20 cellular contexts compared by ENCODE assay signal in the genomic region with DNA sequence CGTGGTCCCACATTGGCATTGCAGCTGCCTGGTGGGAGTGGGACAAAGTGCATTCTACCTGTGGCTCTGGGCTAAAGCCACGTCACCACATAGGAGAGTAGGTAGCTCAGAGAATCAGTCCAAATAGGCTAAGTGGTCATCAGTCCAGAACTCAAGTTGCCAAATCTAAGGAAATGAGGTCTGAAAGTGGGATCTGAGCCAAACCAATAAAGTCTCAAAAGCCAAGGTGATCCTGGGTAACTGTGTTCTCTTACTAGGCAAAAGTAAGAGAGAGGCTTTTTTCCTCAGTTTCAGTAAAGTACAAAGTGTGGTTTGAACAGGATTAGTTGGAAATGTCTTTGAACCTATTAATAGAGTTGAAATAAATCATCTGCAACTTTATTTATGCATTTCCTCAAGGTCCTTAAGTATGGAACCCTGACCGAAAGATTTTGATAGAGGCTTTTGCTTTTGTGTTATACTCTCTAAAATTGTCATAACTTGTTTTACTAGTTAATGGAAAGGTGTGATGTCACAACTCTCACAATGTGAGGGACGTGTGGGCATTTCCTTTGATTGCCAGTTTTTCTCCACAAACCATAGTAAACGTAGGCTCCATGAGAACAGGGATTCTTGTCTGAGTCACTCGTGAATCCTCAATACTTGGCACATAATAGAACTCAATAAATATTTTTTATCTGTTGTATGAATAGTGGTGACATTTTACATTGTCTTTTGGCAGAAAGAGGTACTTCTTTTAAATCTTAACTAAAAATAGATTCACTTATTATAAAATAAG.
DNase-seq lines count a peak whose midpoint lies in the region; ATAC-seq, FAIRE-seq and TF ChIP-seq lines count a peak whose summit lies in the region.
"Had no signal": no experiment of that assay in that cellular context is flagged by ENCODE, and none has a peak within 500 bp of the region (broad histone marks: within the 10 kb centered on the region; RNA-seq: fewer than 3 reads in every experiment).

No MANE protein-coding gene starts in this region.

- DNase-seq in HepG2 (ENCODE audit: low spot score) (no peak), right lobe of liver (no peak), mammary epithelial cell (peak; percentile 86), foreskin fibroblast (peak; percentile 7 to 15), HT-29 (ENCODE audit: low spot score) (no peak)
- no peak for DNase-seq in stimulated activated CD4-positive, alpha-beta T cell treated with anti-CD3 and anti-CD28 coated beads, Interleukin-15, amount 100 ng/mL, for 24 hours
- DNase-seq: AML-193, Caco-2, IMR-90, Kasumi-1, MV-4-11, NCI-H1417 treated with DMSO at 0.1 percent for 48 hours, NCI-H2029, NCI-H2171 treated with DMSO at 0.1 percent for 48 hours, NCI-H774, Peyer's patch, SIG-M5 had no signal

- H3K36me3 ChIP-seq in HepG2 (replicated peaks in 1 of 2; ENCODE audit: control insufficient read depth in 1 of 2, insufficient read depth in 2 of 2, low read length in 2 of 2) (no peaks in the 10 kb centered on the region), right lobe of liver (no peaks in the 10 kb centered on the region), mammary epithelial cell (ENCODE audit: insufficient read depth, low read length) (no peaks in the 10 kb centered on the region)
- H3K36me3 ChIP-seq: Peyer's patch had no signal

- peaks cover 11% of the 10 kb centered on the region for H3K4me1 ChIP-seq in HepG2 (ENCODE audit: insufficient read depth, low read length)
- H3K4me1 ChIP-seq in right lobe of liver, result no peaks in the 10 kb centered on the region
- H3K4me1 ChIP-seq in mammary epithelial cell (ENCODE audit: insufficient read depth, low read length), result peaks cover 30% of the 10 kb centered on the region
- H3K4me1 ChIP-seq: A549, Peyer's patch had no signal

- TF ChIP-seq CTCF in HepG2 (CRISPR knock-in tag; IDR thresholded peaks at IDR 0.05), result no peak
- TF ChIP-seq CTCF in right lobe of liver (IDR thresholded peaks at IDR 0.05), result no peak
- TF ChIP-seq CTCF in mammary epithelial cell (conservative IDR thresholded peaks at IDR 0.05 in 1 of 2, IDR thresholded peaks at IDR 0.05 in 1 of 2; ENCODE audit: extremely low read depth in 1 of 2, insufficient read depth in 1 of 2, low read depth in 1 of 2, low read length in 2 of 2), result no peak
- no peak for TF ChIP-seq CTCF in foreskin fibroblast (IDR thresholded peaks at IDR 0.05; ENCODE audit: low read depth, low read length)

- CTCF ChIA-PET in HepG2 (lab: Yijun Ruan, JAX; ENCODE audit: low intra/inter-chr PET ratio, low total read pairs) (no interaction called here), mammary epithelial cell (lab: Charles Lee; ENCODE audit: low non-redundant PET) (no interaction called here)

- dilution Hi-C loops in mammary epithelial cell (cut with HindIII; ENCODE audit: low sequenced_read_pairs), result no loop called here

- ATAC-seq in HepG2 (no peak), right lobe of liver (no peak), GM18870 (IDR thresholded peaks at IDR 0.05; ENCODE audit: unreplicated experiment) (no peak), HG03025 (IDR thresholded peaks at IDR 0.05; ENCODE audit: low FRiP score, unreplicated experiment) (no peak)
- ATAC-seq: A549 had no signal

- in situ Hi-C loops in HepG2 (cut with HindIII; ENCODE audit: extremely low pct_ligation_motif_present, low pct_unique_long_range_greater_than_20kb) (no loop called here), mammary epithelial cell (cut with MboI; ENCODE audit: low sequenced_read_pairs in 2 of 2) (no loop called here)

- intact Hi-C loops in HepG2 (cut with micrococcal nuclease; ENCODE audit: unreplicated experiment), result no loop called here
- intact Hi-C loops in right lobe of liver (cut with DNase I), result no loop called here
- intact Hi-C loops in mammary epithelial cell (cut with micrococcal nuclease), result no loop called here

- TF ChIP-seq EP300 in HepG2 (IDR thresholded peaks at IDR 0.05; ENCODE audit: low read depth in 2 of 2, low read length in 2 of 2) (no peak), HepG2 (CRISPR knock-in tag; IDR thresholded peaks at IDR 0.05; ENCODE audit: borderline replicate concordance) (no peak)

- H3K4me2 ChIP-seq in HepG2 (ENCODE audit: low read depth, low read length) (no peak overlapping the region), mammary epithelial cell (ENCODE audit: insufficient read depth, low read depth, low read length) (peak overlapping the region; percentile 60)
- H3K4me2 ChIP-seq: A549 had no signal

- no peaks in the 10 kb centered on the region for H4K20me1 ChIP-seq in HepG2 (ENCODE audit: insufficient read depth, low read length)
- no peaks in the 10 kb centered on the region for H4K20me1 ChIP-seq in mammary epithelial cell (ENCODE audit: insufficient read depth, low read length)

- H3K9me3 ChIP-seq in HepG2 (ENCODE audit: low read length) (no peaks in the 10 kb centered on the region), right lobe of liver (no peaks in the 10 kb centered on the region), mammary epithelial cell (replicated peaks; ENCODE audit: insufficient read depth, low read length) (no peaks in the 10 kb centered on the region)
- H3K9me3 ChIP-seq: A549, Caco-2, Peyer's patch had no signal

- BruUV-seq in HepG2 (replicated peaks; lab: Mats Ljungman, UMichigan) (no TSS peak), mammary epithelial cell (replicated peaks; lab: Mats Ljungman, UMichigan) (no TSS peak)

- WGBS in HepG2 (ENCODE audit: low lambda C conversion rate), result 20% methylated on average over 6 of the region's 6 CpGs
- 68% methylated on average over 6 of the region's 6 CpGs for WGBS in right lobe of liver (ENCODE audit: insufficient coverage, low coverage, low lambda C conversion rate, missing lambda C conversion rate)
- 6% methylated on average over 4 of the region's 6 CpGs for WGBS in mammary epithelial cell (ENCODE audit: low coverage, missing lambda C conversion rate)

- H3K9ac ChIP-seq in HepG2 (ENCODE audit: insufficient read depth, low read depth, low read length), result no peak overlapping the region
- H3K9ac ChIP-seq in mammary epithelial cell (ENCODE audit: insufficient read depth, low read length), result no peak overlapping the region

- TF ChIP-seq RAD21 in HepG2 (CRISPR knock-in tag; IDR thresholded peaks at IDR 0.05), result no peak

- H3K27me3 ChIP-seq in HepG2 (ENCODE audit: control insufficient read depth in 1 of 2, insufficient read depth in 2 of 2, low read length in 2 of 2) (no peaks in the 10 kb centered on the region), right lobe of liver (no peaks in the 10 kb centered on the region), mammary epithelial cell (ENCODE audit: insufficient read depth, low read length) (no peaks in the 10 kb centered on the region)
- H3K27me3 ChIP-seq: Peyer's patch had no signal

- no peaks in the 10 kb centered on the region for H3K79me2 ChIP-seq in HepG2 (ENCODE audit: insufficient read depth, low read length)
- no peaks in the 10 kb centered on the region for H3K79me2 ChIP-seq in mammary epithelial cell (ENCODE audit: insufficient read depth, low read length)

- no peak for FAIRE-seq in HepG2 (lab: Jason Lieb, UNC)
- FAIRE-seq: A549 had no signal

- no peak overlapping the region for H2AFZ ChIP-seq in HepG2 (ENCODE audit: low read length)
- no peak overlapping the region for H2AFZ ChIP-seq in mammary epithelial cell (ENCODE audit: low read depth, low read length)

- POLR2A ChIA-PET in HepG2 (lab: Yijun Ruan, JAX), result no interaction called here

- H3K4me3 ChIP-seq in HepG2 (replicated peaks in 1 of 3; ENCODE audit: insufficient read depth in 1 of 3, low read depth in 2 of 3, low read length in 3 of 3), result no peak overlapping the region
- no peak overlapping the region for H3K4me3 ChIP-seq in right lobe of liver
- no peak overlapping the region for H3K4me3 ChIP-seq in mammary epithelial cell (replicated peaks in 1 of 3; ENCODE audit: insufficient read depth in 1 of 3, low read depth in 2 of 3, low read length in 3 of 3)
- no peak overlapping the region for H3K4me3 ChIP-seq in foreskin fibroblast (ENCODE audit: low read depth in 1 of 2, low read length in 2 of 2)
- H3K4me3 ChIP-seq: A549, Peyer's patch had no signal

- no peak for TF ChIP-seq POLR2A in HepG2 (IDR thresholded peaks at IDR 0.05; ENCODE audit: insufficient read depth in 1 of 2, low read depth in 2 of 2, low read length in 2 of 2)
- no peak for TF ChIP-seq POLR2A in right lobe of liver (IDR thresholded peaks at IDR 0.05)

- H3K27ac ChIP-seq in HepG2 (ENCODE audit: extremely low read length, insufficient read depth, low read length) (no peak overlapping the region), right lobe of liver (no peak overlapping the region), mammary epithelial cell (ENCODE audit: insufficient read depth, low read depth, low read length) (peak overlapping the region; percentile 28)
- H3K27ac ChIP-seq: A549, Peyer's patch had no signal

TF ChIP-seq in HepG2, 621 proteins besides CTCF, POLR2A, EP300 and RAD21:
- TF ChIP-seq CREB1 (IDR thresholded peaks at IDR 0.05) (peak; percentile 46), CREB1 (CRISPR knock-in tag; IDR thresholded peaks at IDR 0.05) (no peak), RBM22 (optimal IDR thresholded peaks at IDR 0.05; ENCODE audit: low read length) (no peak)

Comparison
In these comparisons a context has a peak if more than half of its experiments do, and no peak if none do; other contexts are left out.
1. DNase-seq: peak in mammary epithelial cell (single experiment) and foreskin fibroblast (2 of 2); none in HepG2 (single experiment), right lobe of liver (0 of 3), HT-29 (single experiment) and stimulated activated CD4-positive, alpha-beta T cell treated with anti-CD3 and anti-CD28 coated beads, Interleukin-15, amount 100 ng/mL, for 24 hours (single experiment).